ENCODE assay signal across 8 cellular contexts in the genomic region with DNA sequence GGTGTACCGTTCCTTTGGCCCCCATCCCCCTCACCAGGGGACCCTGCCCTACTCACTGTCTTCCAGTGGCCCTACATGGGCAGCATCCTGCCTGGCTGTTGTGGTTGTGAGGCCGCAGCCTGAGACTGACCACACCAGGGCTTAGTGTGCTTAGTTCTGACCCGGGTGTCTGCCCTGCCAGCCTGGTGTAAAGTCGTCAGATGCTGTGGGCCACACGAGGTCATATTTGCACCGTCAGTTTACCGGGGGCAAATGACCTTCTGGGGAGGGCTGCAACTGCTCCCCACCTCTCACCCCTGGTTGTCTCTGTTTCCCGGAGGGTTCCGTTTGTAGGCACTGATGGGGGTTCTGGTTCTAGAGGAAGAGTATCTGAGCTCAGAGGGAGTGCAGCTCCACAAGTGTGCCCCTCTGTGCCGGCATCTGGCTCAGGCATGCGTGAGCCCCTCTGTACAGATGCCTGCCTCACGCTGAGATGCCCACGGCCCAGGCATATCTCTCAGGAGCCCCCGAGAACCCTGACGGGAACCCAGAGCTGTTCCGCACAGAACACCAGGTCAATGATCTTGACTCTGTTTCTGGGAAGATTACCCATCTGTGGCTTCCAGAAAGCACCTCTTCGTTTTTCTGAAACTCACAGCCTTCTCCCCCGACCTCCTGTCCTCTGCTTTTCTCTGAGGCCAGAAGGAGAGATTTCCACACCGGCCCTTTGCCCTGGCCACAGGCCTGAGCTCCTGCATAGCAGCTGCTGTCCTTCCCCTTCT. TPM values are rescaled to one million over a fixed set of nuclear protein-coding genes. Genes with fewer than 3 reads are reported as not detected.
DNase-seq lines count a peak whose midpoint lies in the region; ATAC-seq and TF ChIP-seq lines count a peak whose summit lies in the region.

No MANE protein-coding gene starts in this region.

- WGBS in lower leg skin, 2 donors, result 55 to 65% methylated on average over 18 of the region's 19 CpGs

- ATAC-seq in GM21825 (IDR thresholded peaks at IDR 0.05; ENCODE audit: unreplicated experiment), result peak; percentile 19
- no peak for ATAC-seq in naive thymus-derived CD4-positive, alpha-beta T cell

- TF ChIP-seq CTCF in GM10266 (IDR thresholded peaks at IDR 0.05; ENCODE audit: control insufficient read depth, insufficient read depth, low read depth, missing control alignments), result no peak
- no peak for TF ChIP-seq CTCF in lower leg skin (IDR thresholded peaks at IDR 0.05)

- no peaks in the 10 kb centered on the region for H3K27me3 Mint-ChIP-seq in activated CD4-positive, alpha-beta memory T cell treated with anti-CD3 and anti-CD28 coated beads, Interleukin-2, amount 10 ng/mL, durations not matched to agents 7 days and 5 days
- H3K27me3 Mint-ChIP-seq in naive thymus-derived CD4-positive, alpha-beta T cell, result no peaks in the 10 kb centered on the region

- peaks cover 100% of the 10 kb centered on the region for H3K4me1 Mint-ChIP-seq in activated CD4-positive, alpha-beta memory T cell treated with anti-CD3 and anti-CD28 coated beads, Interleukin-2, amount 10 ng/mL, durations not matched to agents 7 days and 5 days
- H3K4me1 Mint-ChIP-seq in naive thymus-derived CD4-positive, alpha-beta T cell, result peaks cover 79 to 100% (median 98%) of the 10 kb centered on the region in 7 donors

- peak overlapping the region; percentile 97 for H3K27ac Mint-ChIP-seq in activated CD4-positive, alpha-beta memory T cell treated with anti-CD3 and anti-CD28 coated beads, Interleukin-2, amount 10 ng/mL, durations not matched to agents 7 days and 5 days
- H3K27ac Mint-ChIP-seq in naive thymus-derived CD4-positive, alpha-beta T cell, result peak overlapping the region; percentile 92 to 99 (median 97)

- no peaks in the 10 kb centered on the region for H3K27me3 ChIP-seq in naive thymus-derived CD4-positive, alpha-beta T cell (ENCODE audit: control insufficient read depth in 2 of 2, insufficient read depth in 2 of 2, low read length in 2 of 2)

- POLR2A ChIA-PET in activated CD4-positive, alpha-beta memory T cell treated with anti-CD3 and anti-CD28 coated beads, Interleukin-2, amount 10 ng/mL, durations not matched to agents 7 days and 5 days (lab: Charles Lee), result interaction anchor here (0.6 to 21.7 kb wide), 16 partner anchors 8 to 145 kb away, joined by 3 to 374 read pairs (median 4); a partner anchor contains a TSS
- POLR2A ChIA-PET in naive thymus-derived CD4-positive, alpha-beta T cell (lab: Charles Lee), result interaction anchor here (0.6 to 25.6 kb wide), 12 partner anchors 8 to 142 kb away, joined by 3 to 529 read pairs (median 6); a partner anchor contains a TSS

- peak overlapping the region; percentile 94 for H3K27ac ChIP-seq in naive thymus-derived CD4-positive, alpha-beta T cell (ENCODE audit: low read depth, low read length)

- H3K9me3 ChIP-seq in naive thymus-derived CD4-positive, alpha-beta T cell (ENCODE audit: control insufficient read depth in 2 of 3, low read length in 3 of 3), result no peaks in the 10 kb centered on the region

- DNase-seq in GM10266 (ENCODE audit: extremely low spot score) (peak; percentile 28), ecto neural progenitor cell (ENCODE audit: low spot score) (no peak), lower leg skin (ENCODE audit: low spot score in 2 of 2) (no peak), erythroblast (lab: John Stamatoyannopoulos, UW) (no peak), KBM-7 (no peak)
- DNase-seq in activated CD4-positive, alpha-beta memory T cell treated with anti-CD3 and anti-CD28 coated beads, Interleukin-2, amount 10 ng/mL, durations not matched to agents 7 days and 5 days, result peak; percentile 47
- DNase-seq in naive thymus-derived CD4-positive, alpha-beta T cell, result no peak

- in situ Hi-C loops in KBM-7 (cut with MboI; ENCODE audit: low pct_unique_long_range_greater_than_20kb, low sequenced_read_pairs), result no loop called here

- intact Hi-C loops in naive thymus-derived CD4-positive, alpha-beta T cell (cut with micrococcal nuclease), result loop anchor here (1.0 to 5.0 kb wide), 3 partner anchors 7 to 129 kb away; no protein-coding TSS in a partner anchor
- intact Hi-C loops in lower leg skin (cut with DNase I; ENCODE audit: low total_unique reads), result no loop called here

- H3K36me3 Mint-ChIP-seq in activated CD4-positive, alpha-beta memory T cell treated with anti-CD3 and anti-CD28 coated beads, Interleukin-2, amount 10 ng/mL, durations not matched to agents 7 days and 5 days (ENCODE audit: low read depth), result peaks cover 58% of the 10 kb centered on the region
- H3K36me3 Mint-ChIP-seq in naive thymus-derived CD4-positive, alpha-beta T cell, result peaks cover 0 to 24% (median 0%) of the 10 kb centered on the region in 5 donors

- H3K4me3 ChIP-seq in naive thymus-derived CD4-positive, alpha-beta T cell (ENCODE audit: low read length), result peak overlapping the region; percentile 44
- H3K4me3 ChIP-seq in lower leg skin (ENCODE audit: low read depth, poor library complexity, severe bottlenecking), result no peak overlapping the region

- no peaks in the 10 kb centered on the region for H3K9me3 Mint-ChIP-seq in activated CD4-positive, alpha-beta memory T cell treated with anti-CD3 and anti-CD28 coated beads, Interleukin-2, amount 10 ng/mL, durations not matched to agents 7 days and 5 days
- no peaks in the 10 kb centered on the region for H3K9me3 Mint-ChIP-seq in naive thymus-derived CD4-positive, alpha-beta T cell

- CTCF ChIA-PET in activated CD4-positive, alpha-beta memory T cell treated with anti-CD3 and anti-CD28 coated beads, Interleukin-2, amount 10 ng/mL, durations not matched to agents 7 days and 5 days (lab: Charles Lee), result interaction anchor here (1.0 to 3.3 kb wide), 10 partner anchors 11 to 145 kb away, joined by 3 to 12 read pairs (median 4); no protein-coding TSS in a partner anchor
- CTCF ChIA-PET in naive thymus-derived CD4-positive, alpha-beta T cell (lab: Charles Lee), result interaction anchor here (1.3 to 5.8 kb wide), 4 partner anchors 11 to 145 kb away, joined by 3 to 47 read pairs (median 24); no protein-coding TSS in a partner anchor

- TF ChIP-seq POLR2A in lower leg skin (IDR thresholded peaks at IDR 0.05) (no peak), erythroblast (IDR thresholded peaks at IDR 0.05; ENCODE audit: low read length) (no peak)

- H3K4me1 ChIP-seq in naive thymus-derived CD4-positive, alpha-beta T cell (ENCODE audit: control insufficient read depth in 2 of 2, insufficient read depth in 2 of 2, low read length in 2 of 2), result peaks cover 98 to 100% of the 10 kb centered on the region in 2 donors

- peak overlapping the region; percentile 89 for H3K4me3 Mint-ChIP-seq in activated CD4-positive, alpha-beta memory T cell treated with anti-CD3 and anti-CD28 coated beads, Interleukin-2, amount 10 ng/mL, durations not matched to agents 7 days and 5 days
- H3K4me3 Mint-ChIP-seq in naive thymus-derived CD4-positive, alpha-beta T cell, result peak overlapping the region; percentile 75 to 94 (median 85)

- H3K36me3 ChIP-seq in naive thymus-derived CD4-positive, alpha-beta T cell (ENCODE audit: control insufficient read depth in 2 of 3, insufficient read depth in 3 of 3, low read length in 3 of 3), result peaks cover 0 to 21% (median 0%) of the 10 kb centered on the region in 3 experiments

RNA-seq across cellular contexts. Expression of a gene that starts 19.2 kb away (rescaled TPM):
- total RNA-seq in activated CD4-positive, alpha-beta memory T cell treated with anti-CD3 and anti-CD28 coated beads, Interleukin-2, amount 10 ng/mL, durations not matched to agents 7 days and 5 days, result 100 to 1,000 TPM; 199 TPM
- total RNA-seq in naive thymus-derived CD4-positive, alpha-beta T cell, result 100 to 1,000 TPM; 175 to 256 (median 199) TPM
- 10 to 100 TPM; 42.4 to 53.7 TPM for polyA plus RNA-seq in naive thymus-derived CD4-positive, alpha-beta T cell
- 100 to 1,000 TPM in 2 of 4 donors, 10 to 100 TPM in 2; 50.8 to 151 (median 98.7) TPM for total RNA-seq in lower leg skin

Comparison
In these comparisons a context has a peak if more than half of its experiments do, and no peak if none do; other contexts are left out.
1. DNase-seq: peak in GM10266 (single experiment) and activated CD4-positive, alpha-beta memory T cell treated with anti-CD3 and anti-CD28 coated beads, Interleukin-2, amount 10 ng/mL, durations not matched to agents 7 days and 5 days (single experiment); none in naive thymus-derived CD4-positive, alpha-beta T cell (0 of 9), ecto neural progenitor cell (single experiment), lower leg skin (0 of 2), erythroblast (0 of 2) and KBM-7 (single experiment).